ENCODE assay signal across 28 cellular contexts in genomic region chr12:53091756-53092155, GRCh38. TPM values are rescaled to one million over a fixed set of nuclear protein-coding genes. Genes with fewer than 3 reads are reported as not detected.
A peak's percentile ranks its signal among the peaks of the same experiment; 100 is the strongest.
DNase-seq lines count a peak whose midpoint lies in the region; ATAC-seq, FAIRE-seq and TF ChIP-seq lines count a peak whose summit lies in the region.
"Had no signal": no experiment of that assay in that cellular context is flagged by ENCODE, and none has a peak within 500 bp of the region (broad histone marks: within the 10 kb centered on the region; RNA-seq: fewer than 3 reads in every experiment).

No MANE protein-coding gene starts in this region.

- no peak overlapping the region for H3K4me3 Mint-ChIP-seq in HFFc6
- no peak overlapping the region for H3K4me3 Mint-ChIP-seq in stimulated activated effector memory CD8-positive, alpha-beta T cell treated with anti-CD3 and anti-CD28 coated beads, Interleukin-12 subunit alpha, Interleukin-12 subunit beta, amount 100 ng/mL, for 72 hours
- H3K4me3 Mint-ChIP-seq: CD8-positive, alpha-beta memory T cell; H9; IgD-negative memory B cell had no signal

- no peaks in the 10 kb centered on the region for H3K79me2 ChIP-seq in K562 (ENCODE audit: control insufficient read depth, insufficient read depth, low read length)

- H3K4me1 ChIP-seq in K562 (replicated peaks in 1 of 2; ENCODE audit: control insufficient read depth in 2 of 2, insufficient read depth in 2 of 2, low read length in 2 of 2) (peaks cover 6 to 11% of the 10 kb centered on the region in 2 experiments), vagina (peaks cover 9% of the 10 kb centered on the region)
- H3K4me1 ChIP-seq: BE2C had no signal

- 0 out of 2 replicates have a peak, but pooled peaks cover 6% of the 10 kb centered on the region for H3K36me3 Mint-ChIP-seq in HFFc6 (ENCODE audit: low read depth)
- no peaks in the 10 kb centered on the region for H3K36me3 Mint-ChIP-seq in stimulated activated effector memory CD8-positive, alpha-beta T cell treated with anti-CD3 and anti-CD28 coated beads, Interleukin-12 subunit alpha, Interleukin-12 subunit beta, amount 100 ng/mL, for 72 hours
- H3K36me3 Mint-ChIP-seq: CD8-positive, alpha-beta memory T cell had no signal

- H3K27ac ChIP-seq in K562 (ENCODE audit: extremely low read depth, low read depth, low read length) = no peak overlapping the region
- no peak overlapping the region for H3K27ac ChIP-seq in vagina
- H3K27ac ChIP-seq: 22Rv1, Peyer's patch had no signal

- TF ChIP-seq CTCF in HFFc6 (IDR thresholded peaks at IDR 0.05) (no peak), K562 (IDR thresholded peaks at IDR 0.05 in 2 of 3, conservative IDR thresholded peaks at IDR 0.05 in 1 of 3; ENCODE audit: insufficient read depth in 2 of 3, low read depth in 1 of 3, low read length in 3 of 3) (no peak), vagina (IDR thresholded peaks at IDR 0.05) (no peak)

- H3K27me3 ChIP-seq in K562 (ENCODE audit: control insufficient read depth in 2 of 2, insufficient read depth in 2 of 2, low read length in 2 of 2) = no peaks in the 10 kb centered on the region
- H3K27me3 ChIP-seq in vagina = no peaks in the 10 kb centered on the region
- H3K27me3 ChIP-seq: BE2C, Peyer's patch had no signal

- 25% methylated on average over 6 of the region's 6 CpGs for WGBS in K562 (ENCODE audit: insufficient coverage, low coverage, missing lambda C conversion rate)

- POLR2A ChIA-PET in K562 (lab: Yijun Ruan, JAX) = interaction anchor here (0.5 to 2.6 kb wide), 4 partner anchors 9 to 263 kb away, joined by 3 to 12 read pairs (median 4); partner anchors contain the start of gene SPRYD3

- CTCF ChIA-PET in K562 (lab: Yijun Ruan, JAX; ENCODE audit: low intra/inter-chr PET ratio) = no interaction called here

- no peak overlapping the region for H3K4me2 ChIP-seq in K562 (ENCODE audit: insufficient read depth, low read length)

- H3K9me3 ChIP-seq in K562 (replicated peaks; ENCODE audit: control insufficient read depth, insufficient read depth, low read depth, low read length) = no peaks in the 10 kb centered on the region
- no peaks in the 10 kb centered on the region for H3K9me3 ChIP-seq in vagina
- H3K9me3 ChIP-seq: BE2C, Peyer's patch had no signal

- no peak overlapping the region for H3K4me3 ChIP-seq in K562
- H3K4me3 ChIP-seq in vagina = no peak overlapping the region
- H3K4me3 ChIP-seq: Peyer's patch had no signal

- in situ Hi-C loops in K562 (cut with MboI) = no loop called here

- no peaks in the 10 kb centered on the region for H3K9me1 ChIP-seq in K562 (ENCODE audit: control insufficient read depth, insufficient read depth, low read length)

- peaks cover 50% of the 10 kb centered on the region for H3K4me1 Mint-ChIP-seq in HFFc6 (ENCODE audit: low read depth)
- H3K4me1 Mint-ChIP-seq in stimulated activated effector memory CD8-positive, alpha-beta T cell treated with anti-CD3 and anti-CD28 coated beads, Interleukin-12 subunit alpha, Interleukin-12 subunit beta, amount 100 ng/mL, for 72 hours = peaks cover 7% of the 10 kb centered on the region
- H3K4me1 Mint-ChIP-seq: IgD-negative memory B cell had no signal

- no peak for TF ChIP-seq RAD21 in K562 (CRISPR knock-in tag; conservative IDR thresholded peaks at IDR 0.05 in 1 of 2, IDR thresholded peaks at IDR 0.05 in 1 of 2)

- no peak overlapping the region for H3K9ac ChIP-seq in K562 (ENCODE audit: insufficient read depth in 1 of 2, low read depth in 2 of 2, low read length in 2 of 2)

- no peaks in the 10 kb centered on the region for H3K9me3 Mint-ChIP-seq in HFFc6
- H3K9me3 Mint-ChIP-seq in stimulated activated effector memory CD8-positive, alpha-beta T cell treated with anti-CD3 and anti-CD28 coated beads, Interleukin-12 subunit alpha, Interleukin-12 subunit beta, amount 100 ng/mL, for 72 hours = no peaks in the 10 kb centered on the region
- H3K9me3 Mint-ChIP-seq: CD8-positive, alpha-beta memory T cell; IgD-negative memory B cell had no signal

- DNase-seq in NCI-H146 (lab: John Stamatoyannopoulos, UW) (peak; percentile 18), NCI-H146 treated with DMSO at 0.1 percent for 48 hours (lab: John Stamatoyannopoulos, UW; ENCODE audit: unreplicated experiment) (no peak), HFFc6 (no peak), K562 (ENCODE audit: extremely low read depth in 1 of 4, low spot score in 3 of 4) (peak in 1 of 4 experiments; percentile 17), HuH-7.5 (ENCODE audit: low spot score) (no peak), AG20443 (ENCODE audit: low spot score) (no peak), vagina (ENCODE audit: extremely low spot score in 2 of 2) (no peak)
- no peak for DNase-seq in stimulated activated effector memory CD8-positive, alpha-beta T cell treated with anti-CD3 and anti-CD28 coated beads, Interleukin-12 subunit alpha, Interleukin-12 subunit beta, amount 100 ng/mL, for 72 hours (ENCODE audit: low spot score in 2 of 2)
- DNase-seq: BE2C; CD8-positive, alpha-beta memory T cell; DMS 273 treated with DMSO at 0.1 percent for 48 hours; DMS79; EL; H9; NCI-H1048; NCI-H1417 treated with DMSO at 0.1 percent for 48 hours; NCI-H187 treated with DMSO at 0.1 percent for 48 hours; NCI-H2107; NCI-H446 treated with DMSO at 0.1 percent for 48 hours; NCI-H526; OCI-M1; Peyer's patch; SHP77 treated with DMSO at 0.1 percent for 48 hours had no signal

- no TSS peak for BruUV-seq in K562 (replicated peaks; lab: Mats Ljungman, UMichigan)

- H3K36me3 ChIP-seq in K562 (ENCODE audit: control insufficient read depth, insufficient read depth, low read length) (no peaks in the 10 kb centered on the region), vagina (no peaks in the 10 kb centered on the region)
- H3K36me3 ChIP-seq: BE2C, Peyer's patch had no signal

- ATAC-seq in K562 = peak; percentile 35; the same call in 1 of the 3 replicates
- no peak for ATAC-seq in stimulated activated effector memory CD8-positive, alpha-beta T cell treated with anti-CD3 and anti-CD28 coated beads, Interleukin-12 subunit alpha, Interleukin-12 subunit beta, amount 100 ng/mL, for 72 hours

- peaks cover 2% of the 10 kb centered on the region; the same call in 1 of the 2 replicates for H3K27me3 Mint-ChIP-seq in HFFc6 (ENCODE audit: insufficient read depth)

- 0 out of 2 replicates have a peak overlapping the region, but pooled peaks have one; percentile 1 for H2AFZ ChIP-seq in K562 (ENCODE audit: low read depth, low read length)

- TF ChIP-seq POLR2A in K562 (conservative IDR thresholded peaks at IDR 0.05) = no peak
- no peak for TF ChIP-seq POLR2A in vagina (IDR thresholded peaks at IDR 0.05)

- H4K20me1 ChIP-seq in K562 (replicated peaks; ENCODE audit: control insufficient read depth, insufficient read depth, low read length) = no peaks in the 10 kb centered on the region

- peak overlapping the region; percentile 29; the same call in 1 of the 2 replicates for H3K27ac Mint-ChIP-seq in HFFc6
- peak overlapping the region; percentile 15 for H3K27ac Mint-ChIP-seq in stimulated activated effector memory CD8-positive, alpha-beta T cell treated with anti-CD3 and anti-CD28 coated beads, Interleukin-12 subunit alpha, Interleukin-12 subunit beta, amount 100 ng/mL, for 72 hours
- H3K27ac Mint-ChIP-seq: H9 had no signal

- no peak for FAIRE-seq in K562 (lab: Jason Lieb, UNC)
- FAIRE-seq: GM12892, GM19239 had no signal

- TF ChIP-seq EP300 in K562 (IDR thresholded peaks at IDR 0.05; ENCODE audit: low read length) = no peak

- intact Hi-C loops in K562 (cut with micrococcal nuclease) (no loop called here), vagina (cut with DNase I) (loop anchor here (10.0 kb wide), 1 partner anchor 47 kb away; no protein-coding TSS in a partner anchor)

RNA-seq across cellular contexts. Expression of gene IGFBP6, which starts 5.7 kb away (rescaled TPM):
- 100 to 1,000 TPM; 317 to 444 (median 430) TPM for total RNA-seq in HFFc6 (2021; fragmentation: NEBNext Ultra II Directional; extraction: Animal tissue kit (Norgen Biotek cat#: 25700))
- total RNA-seq in K562 (2011; cell fraction: chromatin; rRNA removed; ENCODE audit: low replicate concordance) = 0.97 TPM in 1 of 2 replicates, not detected in the other
- 0.66 and 1.8 TPM in 2 replicates for total RNA-seq in K562 (2011; cell fraction: nucleolus; rRNA removed)
- total RNA-seq in K562 (2011; cell fraction: nucleoplasm; rRNA removed) = 0.37 TPM in 1 of 2 replicates, not detected in the other
- total RNA-seq in K562 (2014; rRNA removed) (1.2 and 1.6 TPM in 2 replicates), K562 (2014; rRNA removed; fragmentation: Illumina TruSeq; extraction: Trizol) (0.36 and 0.61 TPM in 2 replicates), K562 (2015; rRNA removed; fragmentation: Illumina TruSeq; extraction: Trizol) (0.38 and 0.76 TPM in 2 replicates), K562 (2021) (1.4 and 2.3 TPM in 2 replicates), vagina (684 TPM)
- polyA plus RNA-seq in K562 (2011; rRNA removed) (0.24 and 1.4 TPM in 2 replicates), K562 (2014; fragmentation: Illumina TruSeq; extraction: Trizol) (0.52 and 0.62 TPM in 2 replicates), K562 (2014; fragmentation: Nextera tagmentation; extraction: Ambion mirVana) (under 1 TPM; 0.15 to 0.23 TPM), K562 (2014; rRNA removed) (0.54 and 2.4 TPM in 2 replicates)
- 0.94 and 2.5 TPM in 2 replicates for polyA plus RNA-seq in K562 (2011; cell fraction: cytosol; rRNA removed)
- 0.24 and 0.47 TPM in 2 replicates for polyA plus RNA-seq in K562 (2011; cell fraction: nucleus; rRNA removed)
- polyA plus RNA-seq in K562 (2012) = 0.89 and 1.4 TPM in 2 replicates
- not detected in 2 replicates for polyA minus RNA-seq in K562 (2011; rRNA and poly(A)+ RNA removed)
- polyA minus RNA-seq in K562 (2011; cell fraction: cytosol; rRNA and poly(A)+ RNA removed) = 1.1 TPM in 1 of 2 replicates, not detected in the other
- polyA minus RNA-seq in K562 (2011; cell fraction: nucleus; rRNA and poly(A)+ RNA removed) = not detected in 2 replicates
- polyA plus RNA-seq: CD14-positive monocyte had no signal

RNA-seq across cellular contexts. Expression of gene SOAT2, which starts 11.5 kb away (rescaled TPM):
- under 1 TPM; 0.12 to 0.34 (median 0.18) TPM for total RNA-seq in HFFc6 (2021; fragmentation: NEBNext Ultra II Directional; extraction: Animal tissue kit (Norgen Biotek cat#: 25700))
- total RNA-seq in K562 (2011; cell fraction: chromatin; rRNA removed; ENCODE audit: low replicate concordance) = not detected in 2 replicates
- not detected in 2 replicates for total RNA-seq in K562 (2011; cell fraction: nucleolus; rRNA removed)
- 0.38 TPM in 1 of 2 replicates, not detected in the other for total RNA-seq in K562 (2011; cell fraction: nucleoplasm; rRNA removed)
- total RNA-seq in K562 (2014; rRNA removed) (not detected in 2 replicates), K562 (2014; rRNA removed; fragmentation: Illumina TruSeq; extraction: Trizol) (not detected in 2 replicates), K562 (2015; rRNA removed; fragmentation: Illumina TruSeq; extraction: Trizol) (not detected in 2 replicates), K562 (2021) (not detected in 2 replicates), vagina (0.74 TPM)
- polyA plus RNA-seq in K562 (2011; rRNA removed) (not detected in 2 replicates), K562 (2014; fragmentation: Illumina TruSeq; extraction: Trizol) (not detected in 2 replicates), K562 (2014; fragmentation: Nextera tagmentation; extraction: Ambion mirVana) (not detected), K562 (2014; rRNA removed) (0.04 TPM in 1 of 2 replicates, not detected in the other)
- polyA plus RNA-seq in K562 (2011; cell fraction: cytosol; rRNA removed) = not detected in 2 replicates
- polyA plus RNA-seq in K562 (2011; cell fraction: nucleus; rRNA removed) = not detected in 2 replicates
- polyA plus RNA-seq in K562 (2012) = not detected in 2 replicates
- not detected in 2 replicates for polyA minus RNA-seq in K562 (2011; rRNA and poly(A)+ RNA removed)
- not detected in 2 replicates for polyA minus RNA-seq in K562 (2011; cell fraction: cytosol; rRNA and poly(A)+ RNA removed)
- not detected in 2 replicates for polyA minus RNA-seq in K562 (2011; cell fraction: nucleus; rRNA and poly(A)+ RNA removed)
- total RNA-seq: H9 had no signal
- polyA plus RNA-seq: CD14-positive monocyte, IgD-negative memory B cell had no signal

RNA-seq across cellular contexts. Expression of gene SPRYD3, which starts 12.6 kb away (rescaled TPM):
- total RNA-seq in HFFc6 (2021; fragmentation: NEBNext Ultra II Directional; extraction: Animal tissue kit (Norgen Biotek cat#: 25700)) = 10 to 100 TPM; 50.5 to 59.4 (median 54.9) TPM
- total RNA-seq in K562 (2011; cell fraction: chromatin; rRNA removed; ENCODE audit: low replicate concordance) = 10.8 and 27.6 TPM in 2 replicates
- total RNA-seq in K562 (2011; cell fraction: nucleolus; rRNA removed) = 15.0 and 17.4 TPM in 2 replicates
- 15.6 and 18.3 TPM in 2 replicates for total RNA-seq in K562 (2011; cell fraction: nucleoplasm; rRNA removed)
- total RNA-seq in K562 (2014; rRNA removed) (8.4 and 10.6 TPM in 2 replicates), K562 (2014; rRNA removed; fragmentation: Illumina TruSeq; extraction: Trizol) (4.1 and 5.1 TPM in 2 replicates), K562 (2015; rRNA removed; fragmentation: Illumina TruSeq; extraction: Trizol) (5.0 and 5.9 TPM in 2 replicates), K562 (2021) (10.8 and 13.6 TPM in 2 replicates), vagina (27.0 TPM)
- polyA plus RNA-seq in K562 (2011; rRNA removed) (6.2 and 7.6 TPM in 2 replicates), K562 (2014; fragmentation: Illumina TruSeq; extraction: Trizol) (10.6 and 11.4 TPM in 2 replicates), K562 (2014; fragmentation: Nextera tagmentation; extraction: Ambion mirVana) (1 to 10 TPM; 1.5 to 2.6 TPM), K562 (2014; rRNA removed) (9.1 and 11.0 TPM in 2 replicates)
- 8.6 and 18.4 TPM in 2 replicates for polyA plus RNA-seq in K562 (2011; cell fraction: cytosol; rRNA removed)
- 11.1 and 16.3 TPM in 2 replicates for polyA plus RNA-seq in K562 (2011; cell fraction: nucleus; rRNA removed)
- 11.4 and 11.7 TPM in 2 replicates for polyA plus RNA-seq in K562 (2012)
- 7.4 and 10.3 TPM in 2 replicates for polyA minus RNA-seq in K562 (2011; rRNA and poly(A)+ RNA removed)
- polyA minus RNA-seq in K562 (2011; cell fraction: cytosol; rRNA and poly(A)+ RNA removed) = 6.8 and 11.6 TPM in 2 replicates
- polyA minus RNA-seq in K562 (2011; cell fraction: nucleus; rRNA and poly(A)+ RNA removed) = 6.6 and 7.5 TPM in 2 replicates

RNA-seq across cellular contexts. Expression of gene TNS2, which starts 41.9 kb away (rescaled TPM):
- 10 to 100 TPM; 44.3 to 69.2 (median 58.9) TPM for total RNA-seq in HFFc6 (2021; fragmentation: NEBNext Ultra II Directional; extraction: Animal tissue kit (Norgen Biotek cat#: 25700))
- total RNA-seq in K562 (2011; cell fraction: chromatin; rRNA removed; ENCODE audit: low replicate concordance) = 7.1 and 23.0 TPM in 2 replicates
- 8.0 and 14.7 TPM in 2 replicates for total RNA-seq in K562 (2011; cell fraction: nucleolus; rRNA removed)
- total RNA-seq in K562 (2011; cell fraction: nucleoplasm; rRNA removed) = 8.0 and 11.1 TPM in 2 replicates
- total RNA-seq in K562 (2014; rRNA removed) (1.2 and 1.3 TPM in 2 replicates), K562 (2014; rRNA removed; fragmentation: Illumina TruSeq; extraction: Trizol) (0.41 and 0.73 TPM in 2 replicates), K562 (2015; rRNA removed; fragmentation: Illumina TruSeq; extraction: Trizol) (0.65 and 0.79 TPM in 2 replicates), K562 (2021) (2.8 and 3.1 TPM in 2 replicates), vagina (235 TPM)
- polyA plus RNA-seq in K562 (2011; rRNA removed) (1.3 and 1.7 TPM in 2 replicates), K562 (2014; fragmentation: Illumina TruSeq; extraction: Trizol) (1.4 and 1.6 TPM in 2 replicates), K562 (2014; fragmentation: Nextera tagmentation; extraction: Ambion mirVana) (under 1 TPM in 1 of 2 experiments, not detected in 1; 0.28 TPM), K562 (2014; rRNA removed) (1.0 and 2.8 TPM in 2 replicates)
- polyA plus RNA-seq in K562 (2011; cell fraction: cytosol; rRNA removed) = 0.91 and 1.3 TPM in 2 replicates
- 7.6 and 16.8 TPM in 2 replicates for polyA plus RNA-seq in K562 (2011; cell fraction: nucleus; rRNA removed)
- polyA plus RNA-seq in K562 (2012) = 1.5 and 2.8 TPM in 2 replicates
- 2.3 and 2.9 TPM in 2 replicates for polyA minus RNA-seq in K562 (2011; rRNA and poly(A)+ RNA removed)
- 4.6 and 4.9 TPM in 2 replicates for polyA minus RNA-seq in K562 (2011; cell fraction: cytosol; rRNA and poly(A)+ RNA removed)
- 9.4 and 13.6 TPM in 2 replicates for polyA minus RNA-seq in K562 (2011; cell fraction: nucleus; rRNA and poly(A)+ RNA removed)
- polyA plus RNA-seq: IgD-negative memory B cell had no signal

Comparison
In these comparisons a context has a peak if more than half of its experiments do, and no peak if none do; other contexts are left out.
1. RNA of gene IGFBP6, which starts 5.7 kb away (total RNA-seq): 684 TPM in vagina (single experiment) and 317 to 444 TPM in HFFc6; 0.36 to 2.3 TPM in K562; every median in the first group is over 10 times any median in the second.